In genomic region chr9:120866651-120867050, GRCh38 we compare ENCODE assay signal across 15 cellular contexts.
"Had no signal": no experiment of that assay in that cellular context is flagged by ENCODE, and none has a peak within 500 bp of the region (broad histone marks: within the 10 kb centered on the region; RNA-seq: fewer than 3 reads in every experiment).

No MANE protein-coding gene starts in this region.

- ATAC-seq: activated CD4-positive, alpha-beta T cell treated with anti-CD3 and anti-CD28 coated beads for 36 hours; activated CD8-positive, alpha-beta memory T cell treated with anti-CD3 and anti-CD28 coated beads, Interleukin-2, amount 10 ng/mL, durations not matched to agents 7 days and 5 days; activated naive CD4-positive, alpha-beta T cell treated with anti-CD3 and anti-CD28 coated beads, Interleukin-2, amount 50 U/mL, for 72 hours; effector memory CD8-positive, alpha-beta T cell; mucosa of descending colon had no signal

- H3K36me3 Mint-ChIP-seq: naive B cell had no signal

- H3K27ac ChIP-seq: cardiac muscle cell, left ventricle myocardium inferior had no signal

- H3K27ac Mint-ChIP-seq: activated CD4-positive, alpha-beta memory T cell treated with anti-CD3 and anti-CD28 coated beads for 36 hours; activated CD4-positive, alpha-beta T cell treated with anti-CD3 and anti-CD28 coated beads for 36 hours; activated CD8-positive, alpha-beta memory T cell treated with anti-CD3 and anti-CD28 coated beads, Interleukin-2, amount 10 ng/mL, durations not matched to agents 7 days and 5 days; stimulated activated naive CD8-positive, alpha-beta T cell treated with anti-CD3 and anti-CD28 coated beads, Interleukin-15, Interleukin-2, amounts not matched to agents 100 ng/mL and 50 ng/mL, for 24 hours had no signal

- H3K9me3 Mint-ChIP-seq: activated CD4-positive, alpha-beta memory T cell treated with anti-CD3 and anti-CD28 coated beads for 36 hours; activated naive CD4-positive, alpha-beta T cell treated with anti-CD3 and anti-CD28 coated beads, Interleukin-2, amount 50 U/mL, for 72 hours; effector memory CD8-positive, alpha-beta T cell; immature natural killer cell; naive B cell; stimulated activated naive CD8-positive, alpha-beta T cell treated with anti-CD3 and anti-CD28 coated beads, Interleukin-15, Interleukin-2, amounts not matched to agents 100 ng/mL and 50 ng/mL, for 24 hours had no signal

- DNase-seq: activated CD4-positive, alpha-beta memory T cell treated with anti-CD3 and anti-CD28 coated beads for 36 hours; activated CD4-positive, alpha-beta T cell treated with anti-CD3 and anti-CD28 coated beads for 36 hours; activated CD8-positive, alpha-beta memory T cell treated with anti-CD3 and anti-CD28 coated beads, Interleukin-2, amount 10 ng/mL, durations not matched to agents 7 days and 5 days; amniotic stem cell; effector memory CD8-positive, alpha-beta T cell; immature natural killer cell; kidney glomerular epithelial cell; left ventricle myocardium inferior; mucosa of descending colon; naive B cell; posterior cingulate gyrus; stimulated activated CD4-positive, alpha-beta T cell treated with anti-CD3 and anti-CD28 coated beads, Interleukin-2, amount 100 ng/mL, for 24 hours had no signal

- H3K27me3 Mint-ChIP-seq: activated CD4-positive, alpha-beta memory T cell treated with anti-CD3 and anti-CD28 coated beads for 36 hours; activated CD4-positive, alpha-beta T cell treated with anti-CD3 and anti-CD28 coated beads for 36 hours; activated CD8-positive, alpha-beta memory T cell treated with anti-CD3 and anti-CD28 coated beads, Interleukin-2, amount 10 ng/mL, durations not matched to agents 7 days and 5 days; effector memory CD8-positive, alpha-beta T cell; naive B cell; stimulated activated naive CD8-positive, alpha-beta T cell treated with anti-CD3 and anti-CD28 coated beads, Interleukin-15, Interleukin-2, amounts not matched to agents 100 ng/mL and 50 ng/mL, for 24 hours had no signal

- H3K4me3 Mint-ChIP-seq: activated CD4-positive, alpha-beta memory T cell treated with anti-CD3 and anti-CD28 coated beads for 36 hours; activated CD4-positive, alpha-beta T cell treated with anti-CD3 and anti-CD28 coated beads for 36 hours; activated CD8-positive, alpha-beta memory T cell treated with anti-CD3 and anti-CD28 coated beads, Interleukin-2, amount 10 ng/mL, durations not matched to agents 7 days and 5 days; effector memory CD8-positive, alpha-beta T cell; stimulated activated naive CD8-positive, alpha-beta T cell treated with anti-CD3 and anti-CD28 coated beads, Interleukin-15, Interleukin-2, amounts not matched to agents 100 ng/mL and 50 ng/mL, for 24 hours had no signal
